12 cellular contexts compared by ENCODE assay signal in the genomic region with DNA sequence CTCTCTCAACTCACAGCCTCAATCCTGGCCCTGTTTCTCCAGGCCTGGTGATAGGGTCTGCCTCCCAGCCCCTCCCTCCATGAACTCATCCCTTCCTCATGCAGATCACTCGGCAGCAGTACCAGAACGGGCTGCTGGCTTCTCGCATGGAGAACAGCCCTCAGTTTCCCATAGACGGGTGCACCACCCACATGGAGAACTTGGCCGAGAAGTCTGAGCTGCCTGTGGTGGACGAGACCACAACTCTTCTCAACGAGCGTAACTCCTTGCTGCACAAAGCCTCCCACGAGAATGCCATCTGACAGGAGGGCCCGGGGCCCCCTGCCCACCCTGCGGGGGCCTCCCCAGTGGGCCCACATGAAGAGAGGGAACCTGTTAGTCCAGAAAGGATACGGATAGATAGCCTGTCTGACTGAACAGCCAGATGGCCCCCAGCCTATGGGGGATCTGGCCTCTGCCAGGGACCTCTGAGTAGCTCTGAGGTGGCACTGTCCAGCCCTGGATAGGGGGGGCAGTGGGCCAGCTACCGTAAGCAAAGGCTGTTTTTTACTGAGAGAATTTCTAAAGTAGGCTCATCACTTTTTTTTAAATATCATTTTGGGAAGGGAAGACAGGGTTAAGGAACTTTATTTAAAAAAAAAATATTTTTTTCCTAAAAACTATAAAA.
"Had no signal": no experiment of that assay in that cellular context is flagged by ENCODE, and none has a peak within 500 bp of the region (broad histone marks: within the 10 kb centered on the region; RNA-seq: fewer than 3 reads in every experiment).

No MANE protein-coding gene starts in this region.

- H3K4me1 ChIP-seq: pancreas had no signal

- H3K27ac ChIP-seq: pancreas, SJCRH30, transverse colon had no signal

- H3K9me3 ChIP-seq: pancreas, SJCRH30, transverse colon had no signal

- H3K4me3 Mint-ChIP-seq: activated B cell treated with CpG ODN at 0.5 μM for 24 hours; activated CD4-positive, alpha-beta T cell treated with anti-CD3 and anti-CD28 coated beads, Interleukin-2, amount 10 ng/mL, durations not matched to agents 24 days and 14 days; activated naive CD4-positive, alpha-beta T cell treated with anti-CD3 and anti-CD28 coated beads, Interleukin-2, amount 50 U/mL, for 24 hours; dendritic cell treated with granulocyte-macrophage colony-stimulating factor and Interleukin-4, amounts not matched to agents 40 ng/mL and 50 ng/mL, for 4 days; endodermal cell had no signal

- H3K36me3 ChIP-seq: pancreas, SJCRH30 had no signal

- H3K4me3 ChIP-seq: pancreas, SJCRH30, transverse colon had no signal

- FAIRE-seq: islet of Langerhans, pancreas had no signal

- H3K27me3 Mint-ChIP-seq: activated B cell treated with CpG ODN at 0.5 μM for 24 hours; activated CD4-positive, alpha-beta T cell treated with anti-CD3 and anti-CD28 coated beads, Interleukin-2, amount 10 ng/mL, durations not matched to agents 24 days and 14 days; activated naive CD4-positive, alpha-beta T cell treated with anti-CD3 and anti-CD28 coated beads, Interleukin-2, amount 50 U/mL, for 24 hours; dendritic cell treated with granulocyte-macrophage colony-stimulating factor and Interleukin-4, amounts not matched to agents 40 ng/mL and 50 ng/mL, for 4 days had no signal

- H3K9me3 Mint-ChIP-seq: activated B cell treated with CpG ODN at 0.5 μM for 24 hours; activated CD4-positive, alpha-beta T cell treated with anti-CD3 and anti-CD28 coated beads, Interleukin-2, amount 10 ng/mL, durations not matched to agents 24 days and 14 days; activated naive CD4-positive, alpha-beta T cell treated with anti-CD3 and anti-CD28 coated beads, Interleukin-2, amount 50 U/mL, for 24 hours; activated T-helper 2 cell treated with anti-CD3 and anti-CD28 coated beads, Interferon-gamma antibody, Interleukin-2, Interleukin-4, amounts not matched to agents 10 μg/mL and 5 μg/mL and 100 μg/mL, durations not matched to agents 14 hours and 24 hours and 36 hours; dendritic cell treated with granulocyte-macrophage colony-stimulating factor and Interleukin-4, amounts not matched to agents 40 ng/mL and 50 ng/mL, for 4 days; endodermal cell had no signal

- DNase-seq: activated B cell treated with CpG ODN at 0.5 μM for 24 hours; activated CD4-positive, alpha-beta T cell treated with anti-CD3 and anti-CD28 coated beads, Interleukin-2, amount 10 ng/mL, durations not matched to agents 24 days and 14 days; central memory CD4-positive, alpha-beta T cell; endodermal cell; mesenchymal stem cell; pancreas; SJCRH30; transverse colon had no signal

- H3K27ac Mint-ChIP-seq: activated B cell treated with CpG ODN at 0.5 μM for 24 hours; activated naive CD4-positive, alpha-beta T cell treated with anti-CD3 and anti-CD28 coated beads, Interleukin-2, amount 50 U/mL, for 24 hours; activated T-helper 2 cell treated with anti-CD3 and anti-CD28 coated beads, Interferon-gamma antibody, Interleukin-2, Interleukin-4, amounts not matched to agents 10 μg/mL and 5 μg/mL and 100 μg/mL, durations not matched to agents 14 hours and 24 hours and 36 hours; dendritic cell treated with granulocyte-macrophage colony-stimulating factor and Interleukin-4, amounts not matched to agents 40 ng/mL and 50 ng/mL, for 4 days; endodermal cell had no signal

- H3K27me3 ChIP-seq: pancreas, SJCRH30, transverse colon had no signal
